21 cellular contexts compared by ENCODE assay signal in the genomic region with DNA sequence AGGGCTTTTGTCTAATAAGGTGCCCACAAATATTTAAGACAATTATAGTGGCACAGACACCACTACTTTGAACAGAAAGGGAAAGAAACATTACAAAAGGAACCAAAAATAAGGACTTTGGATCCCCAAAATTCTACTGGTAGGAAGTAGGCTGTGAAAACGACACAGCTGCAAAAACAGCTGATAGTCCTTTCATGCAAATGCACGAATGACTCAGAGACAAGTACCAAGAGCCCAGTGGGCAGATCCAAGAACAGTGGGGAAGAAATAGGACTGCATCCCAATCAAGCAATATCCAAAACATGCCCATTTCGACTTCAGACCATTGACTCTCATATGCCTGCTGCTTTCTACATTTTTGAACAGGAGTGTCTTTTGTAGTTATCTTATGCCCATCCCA.
DNase-seq lines count a peak whose midpoint lies in the region; ATAC-seq and TF ChIP-seq lines count a peak whose summit lies in the region.
"Had no signal": no experiment of that assay in that cellular context is flagged by ENCODE, and none has a peak within 500 bp of the region (broad histone marks: within the 10 kb centered on the region; RNA-seq: fewer than 3 reads in every experiment).

No MANE protein-coding gene starts in this region.

- no peaks in the 10 kb centered on the region; the same call in 1 of the 2 replicates for H3K4me1 ChIP-seq in GM23248 (ENCODE audit: insufficient read depth)
- H3K4me1 ChIP-seq in PC-9 (replicated peaks; ENCODE audit: insufficient read depth), result no peaks in the 10 kb centered on the region
- H3K4me1 ChIP-seq: thyroid gland had no signal

- POLR2A ChIA-PET in PC-9 (lab: Charles Lee; ENCODE audit: unreplicated experiment), result no interaction called here

- H3K27me3 ChIP-seq in GM23248 (replicated peaks; ENCODE audit: insufficient read depth) (no peaks in the 10 kb centered on the region), PC-9 (ENCODE audit: insufficient read depth, low read depth) (no peaks in the 10 kb centered on the region)
- H3K27me3 ChIP-seq: cardiac muscle cell, thyroid gland had no signal

- H3K4me3 ChIP-seq in GM23248 (no peak overlapping the region), PC-9 (no peak overlapping the region)
- H3K4me3 ChIP-seq: cardiac muscle cell, K562, SK-N-MC, thyroid gland had no signal

- H2AFZ ChIP-seq in GM23248, result no peak overlapping the region
- H2AFZ ChIP-seq in PC-9, result 0 out of 2 replicates have a peak overlapping the region, but pooled peaks have one; percentile 21

- H3K79me2 ChIP-seq in GM23248 (ENCODE audit: insufficient read depth) (no peaks in the 10 kb centered on the region), PC-9 (ENCODE audit: low read depth) (no peaks in the 10 kb centered on the region)

- 3 to 4% methylated on average over 3 of the region's 3 CpGs for WGBS in GM23248 (ENCODE audit: low coverage in 1 of 2, low lambda C conversion rate in 2 of 2, missing lambda C conversion rate in 2 of 2), 2 experiments

- H4K20me1 ChIP-seq in GM23248 (ENCODE audit: insufficient read depth) (no peaks in the 10 kb centered on the region), PC-9 (ENCODE audit: insufficient read depth) (no peaks in the 10 kb centered on the region)

- H3K9me3 ChIP-seq in GM23248 (ENCODE audit: low read depth) (no peaks in the 10 kb centered on the region), PC-9 (ENCODE audit: insufficient read depth, low read depth) (no peaks in the 10 kb centered on the region)
- H3K9me3 ChIP-seq: thyroid gland had no signal

- DNase-seq in A172 (ENCODE audit: low spot score) (peak; percentile 11), GM23248 (peak; percentile 40), PC-9 (no peak), iPS-NIHi7 (ENCODE audit: extremely low spot score) (peak; percentile 21), OCI-M2 (lab: John Stamatoyannopoulos, UW; ENCODE audit: unreplicated experiment) (no peak), cortex of kidney (lab: John Stamatoyannopoulos, UW) (no peak)
- no peak for DNase-seq in effector CD4-positive, alpha-beta T cell
- DNase-seq: activated CD4-positive, alpha-beta T cell treated with anti-CD3 and anti-CD28 coated beads, Interleukin-2, amount 10 ng/mL, durations not matched to agents 24 days and 14 days; activated naive CD4-positive, alpha-beta T cell treated with Interleukin-2 at 50 U/mL for 16 hours; activated T-cell treated with anti-CD3 and anti-CD28 coated beads, Interleukin-2, amount 50 U/mL, for 48 hours; amniotic stem cell; Calu3; naive thymus-derived CD4-positive, alpha-beta T cell; NCI-H524; stimulated activated naive CD8-positive, alpha-beta T cell treated with anti-CD3 and anti-CD28 coated beads, Interleukin-15, amount 100 ng/mL, for 72 hours; T-helper 2 cell; thyroid gland had no signal

- CTCF ChIA-PET in PC-9 (lab: Charles Lee), result no interaction called here

- H3K27ac ChIP-seq in GM23248 (no peak overlapping the region), PC-9 (no peak overlapping the region)
- H3K27ac ChIP-seq: cardiac muscle cell, SK-N-MC, thyroid gland had no signal

- no peak overlapping the region for H3K9ac ChIP-seq in GM23248

- no peaks in the 10 kb centered on the region for H3F3A ChIP-seq in GM23248 (ENCODE audit: insufficient read depth)
- H3F3A ChIP-seq in PC-9 (ENCODE audit: insufficient read depth, low read depth), result no peaks in the 10 kb centered on the region

- no peak overlapping the region for H3K4me2 ChIP-seq in GM23248 (ENCODE audit: unreplicated experiment)
- H3K4me2 ChIP-seq in PC-9, result no peak overlapping the region

- intact Hi-C loops in PC-9 (cut with micrococcal nuclease; ENCODE audit: unreplicated experiment), result no loop called here

- H3K36me3 ChIP-seq in GM23248 (ENCODE audit: low read depth), result no peaks in the 10 kb centered on the region
- H3K36me3 ChIP-seq in PC-9 (ENCODE audit: low read depth), result no peaks in the 10 kb centered on the region
- H3K36me3 ChIP-seq: cardiac muscle cell, thyroid gland had no signal

- no peaks in the 10 kb centered on the region for H3K9me2 ChIP-seq in GM23248 (ENCODE audit: insufficient read depth)
- H3K9me2 ChIP-seq in PC-9 (ENCODE audit: insufficient read depth), result no peaks in the 10 kb centered on the region

- in situ Hi-C loops in GM23248 (cut with MboI), result no loop called here

- no TSS peak for BruUV-seq in PC-9 (replicated peaks; lab: Mats Ljungman, UMichigan)

- ATAC-seq in HG03108 (IDR thresholded peaks at IDR 0.05; ENCODE audit: unreplicated experiment), result no peak
- ATAC-seq: K562; naive thymus-derived CD4-positive, alpha-beta T cell; stimulated activated naive CD8-positive, alpha-beta T cell treated with anti-CD3 and anti-CD28 coated beads, Interleukin-15, amount 100 ng/mL, for 72 hours had no signal

- no peak for TF ChIP-seq CTCF in PC-9 (conservative IDR thresholded peaks at IDR 0.05)

Comparison
In these comparisons a context has a peak if more than half of its experiments do, and no peak if none do; other contexts are left out.
1. DNase-seq: peak in A172 (single experiment), GM23248 (single experiment) and iPS-NIHi7 (single experiment); none in PC-9 (0 of 2), effector CD4-positive, alpha-beta T cell (single experiment), OCI-M2 (single experiment) and cortex of kidney (single experiment).